In genomic region chr13:35764359-35765015, GRCh38 we compare ENCODE assay signal across 19 cellular contexts.
DNase-seq lines count a peak whose midpoint lies in the region; ATAC-seq, FAIRE-seq and TF ChIP-seq lines count a peak whose summit lies in the region.
"Had no signal": no experiment of that assay in that cellular context is flagged by ENCODE, and none has a peak within 500 bp of the region (broad histone marks: within the 10 kb centered on the region; RNA-seq: fewer than 3 reads in every experiment).

No MANE protein-coding gene starts in this region.

- intact Hi-C loops in HepG2 (cut with micrococcal nuclease; ENCODE audit: unreplicated experiment) (no loop called here), right lobe of liver (cut with DNase I) (no loop called here), transverse colon (cut with DNase I; ENCODE audit: low total_unique reads) (no loop called here)

- H3K4me2 ChIP-seq in HepG2 (ENCODE audit: low read depth, low read length) = no peak overlapping the region
- H3K4me2 ChIP-seq: A549 had no signal

- H4K20me1 ChIP-seq in HepG2 (ENCODE audit: insufficient read depth, low read length) = no peaks in the 10 kb centered on the region

- no peak overlapping the region for H2AFZ ChIP-seq in HepG2 (ENCODE audit: low read length)

- H3K9ac ChIP-seq in HepG2 (ENCODE audit: insufficient read depth, low read depth, low read length) = no peak overlapping the region

- H3K4me1 ChIP-seq in HepG2 (ENCODE audit: insufficient read depth, low read length) = no peaks in the 10 kb centered on the region
- no peaks in the 10 kb centered on the region for H3K4me1 ChIP-seq in right lobe of liver
- no peaks in the 10 kb centered on the region for H3K4me1 ChIP-seq in transverse colon
- H3K4me1 ChIP-seq: A549, colonic mucosa, upper lobe of right lung had no signal

- no peak for TF ChIP-seq POLR2A in HepG2 (IDR thresholded peaks at IDR 0.05; ENCODE audit: insufficient read depth in 1 of 2, low read depth in 2 of 2, low read length in 2 of 2)
- no peak for TF ChIP-seq POLR2A in right lobe of liver (IDR thresholded peaks at IDR 0.05)
- TF ChIP-seq POLR2A in transverse colon (IDR thresholded peaks at IDR 0.05) = no peak

- no peaks in the 10 kb centered on the region for H3K79me2 ChIP-seq in HepG2 (ENCODE audit: insufficient read depth, low read length)

- H3K36me3 ChIP-seq in HepG2 (replicated peaks in 1 of 2; ENCODE audit: control insufficient read depth in 1 of 2, insufficient read depth in 2 of 2, low read length in 2 of 2) = no peaks in the 10 kb centered on the region
- no peaks in the 10 kb centered on the region for H3K36me3 ChIP-seq in right lobe of liver
- H3K36me3 ChIP-seq in transverse colon = no peaks in the 10 kb centered on the region
- H3K36me3 ChIP-seq: colonic mucosa, heart left ventricle, upper lobe of right lung had no signal

- H3K9me3 ChIP-seq in HepG2 (ENCODE audit: low read length) (peaks cover 21% of the 10 kb centered on the region), right lobe of liver (no peaks in the 10 kb centered on the region), transverse colon (no peaks in the 10 kb centered on the region)
- H3K9me3 ChIP-seq: A549, colonic mucosa, upper lobe of right lung had no signal

- no peak for TF ChIP-seq RAD21 in HepG2 (CRISPR knock-in tag; IDR thresholded peaks at IDR 0.05)

- POLR2A ChIA-PET in HepG2 (lab: Yijun Ruan, JAX) = no interaction called here

- H3K4me3 ChIP-seq in HepG2 (replicated peaks in 1 of 3; ENCODE audit: insufficient read depth in 1 of 3, low read depth in 2 of 3, low read length in 3 of 3) (no peak overlapping the region), right lobe of liver (no peak overlapping the region), transverse colon (no peak overlapping the region)
- H3K4me3 ChIP-seq: A549, colonic mucosa, GM12878, heart left ventricle, upper lobe of right lung had no signal

- H3K27ac ChIP-seq in HepG2 (ENCODE audit: extremely low read length, insufficient read depth, low read length) (no peak overlapping the region), right lobe of liver (no peak overlapping the region), transverse colon (no peak overlapping the region)
- H3K27ac ChIP-seq: A549, colonic mucosa, heart left ventricle, upper lobe of right lung had no signal

- BruUV-seq in HepG2 (replicated peaks; lab: Mats Ljungman, UMichigan) = no TSS peak

- TF ChIP-seq CTCF in HepG2 (CRISPR knock-in tag; IDR thresholded peaks at IDR 0.05) (no peak), right lobe of liver (IDR thresholded peaks at IDR 0.05) (no peak), transverse colon (IDR thresholded peaks at IDR 0.05) (no peak)

- DNase-seq in HepG2 (ENCODE audit: low spot score) = no peak
- no peak for DNase-seq in right lobe of liver
- peak; percentile 13 for DNase-seq in SK-N-DZ (ENCODE audit: low spot score)
- DNase-seq in glomerular visceral epithelial cell (ENCODE audit: extremely low spot score) = peak; percentile 61
- DNase-seq in transverse colon = no peak
- no peak for DNase-seq in RPMI8226
- DNase-seq in ureter (ENCODE audit: low spot score) = no peak
- no peak for DNase-seq in SKM-1 (lab: John Stamatoyannopoulos, UW; ENCODE audit: unreplicated experiment)
- DNase-seq: activated T-cell treated with anti-CD3 and anti-CD28 coated beads, Interleukin-2, amount 50 U/mL, for 72 hours; colonic mucosa; endodermal cell; heart left ventricle; NCI-H226; posterior cingulate gyrus; stimulated activated CD4-positive, alpha-beta T cell treated with anti-CD3 and anti-CD28 coated beads, Interleukin-4, amount 100 ng/mL, for 4 hours; SW 1271; upper lobe of right lung had no signal

- CTCF ChIA-PET in HepG2 (lab: Yijun Ruan, JAX; ENCODE audit: low intra/inter-chr PET ratio, low total read pairs) = no interaction called here

- in situ Hi-C loops in HepG2 (cut with HindIII; ENCODE audit: extremely low pct_ligation_motif_present, low pct_unique_long_range_greater_than_20kb) = no loop called here
- in situ Hi-C loops in transverse colon (cut with MboI; ENCODE audit: low pct_ligation_motif_present in 1 of 4, low pct_unique_long_range_greater_than_20kb in 1 of 4, low sequenced_read_pairs in 3 of 4) = no loop called here

- H3K27me3 ChIP-seq in HepG2 (ENCODE audit: control insufficient read depth in 1 of 2, insufficient read depth in 2 of 2, low read length in 2 of 2) (no peaks in the 10 kb centered on the region; a peak in 1 of 5 replicates), right lobe of liver (no peaks in the 10 kb centered on the region), transverse colon (no peaks in the 10 kb centered on the region)
- H3K27me3 ChIP-seq: colonic mucosa, upper lobe of right lung had no signal

- no peak for TF ChIP-seq EP300 in HepG2 (IDR thresholded peaks at IDR 0.05; ENCODE audit: low read depth in 2 of 2, low read length in 2 of 2)
- TF ChIP-seq EP300 in HepG2 (CRISPR knock-in tag; IDR thresholded peaks at IDR 0.05; ENCODE audit: borderline replicate concordance) = no peak
- no peak for TF ChIP-seq EP300 in transverse colon (IDR thresholded peaks at IDR 0.05; ENCODE audit: low read depth)

- peak; percentile 68 for ATAC-seq in HepG2
- no peak for ATAC-seq in right lobe of liver
- ATAC-seq: A549; activated T-cell treated with anti-CD3 and anti-CD28 coated beads, Interleukin-2, amount 50 U/mL, for 72 hours; GM12878; heart left ventricle had no signal

- no peak for FAIRE-seq in HepG2 (lab: Jason Lieb, UNC)
- FAIRE-seq: A549, GM12878 had no signal

- 0% methylated on average over 2 of the region's 4 CpGs for WGBS in HepG2 (ENCODE audit: low lambda C conversion rate)
- WGBS in right lobe of liver (ENCODE audit: insufficient coverage, low coverage, low lambda C conversion rate, missing lambda C conversion rate) = 51% methylated on average over 3 of the region's 4 CpGs
- whole genome bisulfite sequencing in transverse colon (ENCODE audit: low coverage in 1 of 2), 2 donors = 84% methylated on average over 4 of the region's 4 CpGs; no CpG with 5 or more reads in 1 of the 2 donors

TF ChIP-seq in HepG2, 621 proteins besides CTCF, POLR2A, EP300 and RAD21:
- TF ChIP-seq ZBTB10 (CRISPR knock-in tag; IDR thresholded peaks at IDR 0.05; ENCODE audit: borderline replicate concordance) = no peak

Comparison
In these comparisons a context has a peak if more than half of its experiments do, and no peak if none do; other contexts are left out.
1. DNase-seq: peak in SK-N-DZ (single experiment) and glomerular visceral epithelial cell (single experiment); none in HepG2 (single experiment), right lobe of liver (0 of 3), transverse colon (single experiment), RPMI8226 (single experiment), ureter (single experiment) and SKM-1 (single experiment).